8 cellular contexts compared by ENCODE assay signal in the genomic region with DNA sequence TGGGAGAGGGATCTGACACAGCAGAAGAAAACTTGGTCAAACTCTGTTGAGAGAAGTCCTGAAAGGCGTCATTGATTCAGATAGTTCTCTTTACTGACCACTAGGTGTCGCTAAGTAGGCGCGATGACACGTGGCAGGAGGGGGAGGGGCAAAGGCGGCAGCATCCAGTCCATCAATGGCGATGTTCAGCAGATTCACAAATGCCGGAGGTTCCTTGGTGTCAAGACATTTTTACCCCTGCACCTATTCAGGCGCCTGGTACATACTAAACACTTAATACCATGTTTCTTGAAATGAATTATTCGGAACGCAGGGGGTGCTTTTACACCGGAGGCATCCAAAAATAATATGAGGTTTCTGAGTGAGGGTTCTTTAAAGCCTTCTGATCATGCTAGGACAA. TPM values are rescaled to one million over a fixed set of nuclear protein-coding genes. Genes with fewer than 3 reads are reported as not detected.
DNase-seq lines count a peak whose midpoint lies in the region; ATAC-seq, FAIRE-seq and TF ChIP-seq lines count a peak whose summit lies in the region.

No MANE protein-coding gene starts in this region.

- ATAC-seq in GM21723 (IDR thresholded peaks at IDR 0.05; ENCODE audit: unreplicated experiment): peak; percentile 47

- H3K36me3 ChIP-seq in SJCRH30: no peaks in the 10 kb centered on the region

- FAIRE-seq in urothelium cell line (lab: Jason Lieb, UNC): peak; percentile 70

- H3K9me3 ChIP-seq in SJCRH30 (replicated peaks): no peaks in the 10 kb centered on the region

- peak overlapping the region; percentile 22 for H3K4me3 ChIP-seq in SJCRH30

- DNase-seq in DMS153 treated with DMSO at 0.1 percent for 48 hours (lab: John Stamatoyannopoulos, UW; ENCODE audit: unreplicated experiment): peak; percentile 65
- DNase-seq in SJCRH30: peak; percentile 83 to 92
- peak; percentile 63 for DNase-seq in activated effector memory CD4-positive, alpha-beta T cell treated with Interleukin-2 at 50 U/mL for 16 hours
- peak; percentile 59 for DNase-seq in glomerular visceral epithelial cell (ENCODE audit: extremely low spot score)
- DNase-seq in pons (ENCODE audit: low spot score): peak; percentile 64
- DNase-seq in urothelium cell line (ENCODE audit: low spot score): peak; percentile 78

- H3K4me1 ChIP-seq in SJCRH30: no peaks in the 10 kb centered on the region

- H3K27me3 ChIP-seq in SJCRH30: peaks cover 2% of the 10 kb centered on the region

- TF ChIP-seq CTCF in LNCAP (IDR thresholded peaks at IDR 0.05): peak; percentile 51; the same call in 1 of the 2 replicates

- H3K27ac ChIP-seq in SJCRH30: no peak overlapping the region

RNA-seq across cellular contexts. Expression of a gene that starts 3.0 kb away (rescaled TPM):
- total RNA-seq in SJCRH30 (2014; rRNA removed; shearing (Covaris generic)): 0.10 TPM in 1 of 2 replicates, not detected in the other

RNA-seq across cellular contexts. Expression of a gene that starts 42.3 kb away (rescaled TPM):
- total RNA-seq in SJCRH30 (2014; rRNA removed; shearing (Covaris generic)): 17.5 and 20.8 TPM in 2 replicates
